14 cellular contexts compared by ENCODE assay signal in genomic region chr15:82807920-82808633, GRCh38. TPM values are rescaled to one million over a fixed set of nuclear protein-coding genes. Genes with fewer than 3 reads are reported as not detected.
A peak's percentile ranks its signal among the peaks of the same experiment; 100 is the strongest.
DNase-seq lines count a peak whose midpoint lies in the region; ATAC-seq and TF ChIP-seq lines count a peak whose summit lies in the region.
"Had no signal": no experiment of that assay in that cellular context is flagged by ENCODE, and none has a peak within 500 bp of the region (broad histone marks: within the 10 kb centered on the region; RNA-seq: fewer than 3 reads in every experiment).

No MANE protein-coding gene starts in this region.

- H3K27ac Mint-ChIP-seq in activated naive CD8-positive, alpha-beta T cell treated with anti-CD3 and anti-CD28 coated beads, Interleukin-2, amount 50 U/mL, for 24 hours, result peak overlapping the region; percentile 71
- H3K27ac Mint-ChIP-seq in neural crest cell (ENCODE audit: unreplicated experiment), result no peak overlapping the region
- H3K27ac Mint-ChIP-seq: nephron progenitor cell had no signal

- H3K9me3 Mint-ChIP-seq in activated naive CD8-positive, alpha-beta T cell treated with anti-CD3 and anti-CD28 coated beads, Interleukin-2, amount 50 U/mL, for 24 hours, result no peaks in the 10 kb centered on the region
- H3K9me3 Mint-ChIP-seq in neural crest cell, result no peaks in the 10 kb centered on the region
- H3K9me3 Mint-ChIP-seq: effector memory CD8-positive, alpha-beta T cell; nephron progenitor cell had no signal

- no peak for TF ChIP-seq CTCF in neural crest cell (conservative IDR thresholded peaks at IDR 0.05)

- DNase-seq in SHP77 (lab: John Stamatoyannopoulos, UW) (peak; percentile 15 to 51), SHP77 treated with DMSO at 0.1 percent for 48 hours (lab: John Stamatoyannopoulos, UW) (no peak), HuH-7 (ENCODE audit: low spot score) (peak; percentile 32), neural crest cell (ENCODE audit: low read depth, low spot score) (no peak), left colon (no peak)
- DNase-seq in activated naive CD8-positive, alpha-beta T cell treated with anti-CD3 and anti-CD28 coated beads, Interleukin-2, amount 50 U/mL, for 24 hours, result peak; percentile 9
- DNase-seq in effector CD4-positive, alpha-beta T cell, result no peak
- DNase-seq: effector memory CD8-positive, alpha-beta T cell; MV-4-11; NCI-H446; nephron progenitor cell; T-helper 9 cell had no signal

- H3K4me3 Mint-ChIP-seq in activated naive CD8-positive, alpha-beta T cell treated with anti-CD3 and anti-CD28 coated beads, Interleukin-2, amount 50 U/mL, for 24 hours, result no peak overlapping the region
- H3K4me3 Mint-ChIP-seq in neural crest cell, result peak overlapping the region; percentile 58

- peaks cover 50% of the 10 kb centered on the region for H3K4me1 Mint-ChIP-seq in activated naive CD8-positive, alpha-beta T cell treated with anti-CD3 and anti-CD28 coated beads, Interleukin-2, amount 50 U/mL, for 24 hours
- H3K4me1 Mint-ChIP-seq in neural crest cell, result peaks cover 24% of the 10 kb centered on the region

- peaks cover 3% of the 10 kb centered on the region for H3K27me3 Mint-ChIP-seq in activated naive CD8-positive, alpha-beta T cell treated with anti-CD3 and anti-CD28 coated beads, Interleukin-2, amount 50 U/mL, for 24 hours
- peaks cover 4% of the 10 kb centered on the region for H3K27me3 Mint-ChIP-seq in neural crest cell (ENCODE audit: low read depth)

- intact Hi-C loops in left colon (cut with DNase I, micrococcal nuclease), result no loop called here

- peaks cover 17% of the 10 kb centered on the region for H3K36me3 Mint-ChIP-seq in activated naive CD8-positive, alpha-beta T cell treated with anti-CD3 and anti-CD28 coated beads, Interleukin-2, amount 50 U/mL, for 24 hours (ENCODE audit: low read depth)
- H3K36me3 Mint-ChIP-seq in neural crest cell (ENCODE audit: low read depth), result peaks cover 2% of the 10 kb centered on the region

- no peak for ATAC-seq in activated naive CD8-positive, alpha-beta T cell treated with anti-CD3 and anti-CD28 coated beads, Interleukin-2, amount 50 U/mL, for 24 hours
- ATAC-seq in GM18858 (IDR thresholded peaks at IDR 0.05; ENCODE audit: unreplicated experiment) (no peak), left colon (no peak)
- ATAC-seq: effector memory CD8-positive, alpha-beta T cell had no signal

RNA-seq across cellular contexts. Expression of gene WHAMM, which starts 1.4 kb away (rescaled TPM):
- total RNA-seq in neural crest cell, result 5.8 and 6.3 TPM in 2 replicates
- total RNA-seq in left colon, result 10 to 100 TPM in 1 of 2 donors, 1 to 10 TPM in 1; 9.1 to 11.3 TPM

RNA-seq across cellular contexts. Expression of gene FSD2, which starts 2.2 kb away (rescaled TPM):
- total RNA-seq in neural crest cell (0.05 TPM in 1 of 2 replicates, not detected in the other), left colon (not detected)
- total RNA-seq: A172 had no signal

Comparison
In these comparisons a context has a peak if more than half of its experiments do, and no peak if none do; other contexts are left out.
1. DNase-seq: peak in SHP77 (2 of 2), HuH-7 (single experiment) and activated naive CD8-positive, alpha-beta T cell treated with anti-CD3 and anti-CD28 coated beads, Interleukin-2, amount 50 U/mL, for 24 hours (single experiment); none in SHP77 treated with DMSO at 0.1 percent for 48 hours (single experiment), neural crest cell (single experiment), effector CD4-positive, alpha-beta T cell (single experiment) and left colon (0 of 2).